Comparison of ENCODE assay signal across 1 cellular context in genomic region chr20:20065366-20065765, GRCh38.
TF ChIP-seq lines count a peak whose summit lies in the region.

No MANE protein-coding gene starts in this region.

TF ChIP-seq in H1, 55 proteins besides CTCF, POLR2A, EP300 and RAD21:
- TF ChIP-seq BRCA1 (IDR thresholded peaks at IDR 0.05; ENCODE audit: low read depth, low read length) (no peak), BCL11A (IDR thresholded peaks at IDR 0.05; ENCODE audit: low read depth in 2 of 2, low read length in 2 of 2) (no peak), JUN (IDR thresholded peaks at IDR 0.05; ENCODE audit: low read depth, low read length) (no peak), MAX (IDR thresholded peaks at IDR 0.05) (no peak), RFX5 (IDR thresholded peaks at IDR 0.05; ENCODE audit: borderline replicate concordance, low read depth, low read length) (no peak), ZNF274 (IDR thresholded peaks at IDR 0.05; ENCODE audit: borderline replicate concordance, extremely low read depth, low read length) (no peak), SP4 (IDR thresholded peaks at IDR 0.05; ENCODE audit: low read length) (no peak), HDAC2 (IDR thresholded peaks at IDR 0.05; ENCODE audit: borderline replicate concordance in 1 of 2, low read depth in 2 of 2, low read length in 2 of 2) (no peak), USF2 (IDR thresholded peaks at IDR 0.05; ENCODE audit: low read length) (no peak), CBX8 (IDR thresholded peaks at IDR 0.05; ENCODE audit: borderline replicate concordance, low read depth, low read length) (no peak), POU5F1 (IDR thresholded peaks at IDR 0.05; ENCODE audit: low read depth, low read length) (no peak), EGR1 (IDR thresholded peaks at IDR 0.05; ENCODE audit: borderline replicate concordance, low read depth, low read length) (no peak)
- TF ChIP-seq, protein P1, sequence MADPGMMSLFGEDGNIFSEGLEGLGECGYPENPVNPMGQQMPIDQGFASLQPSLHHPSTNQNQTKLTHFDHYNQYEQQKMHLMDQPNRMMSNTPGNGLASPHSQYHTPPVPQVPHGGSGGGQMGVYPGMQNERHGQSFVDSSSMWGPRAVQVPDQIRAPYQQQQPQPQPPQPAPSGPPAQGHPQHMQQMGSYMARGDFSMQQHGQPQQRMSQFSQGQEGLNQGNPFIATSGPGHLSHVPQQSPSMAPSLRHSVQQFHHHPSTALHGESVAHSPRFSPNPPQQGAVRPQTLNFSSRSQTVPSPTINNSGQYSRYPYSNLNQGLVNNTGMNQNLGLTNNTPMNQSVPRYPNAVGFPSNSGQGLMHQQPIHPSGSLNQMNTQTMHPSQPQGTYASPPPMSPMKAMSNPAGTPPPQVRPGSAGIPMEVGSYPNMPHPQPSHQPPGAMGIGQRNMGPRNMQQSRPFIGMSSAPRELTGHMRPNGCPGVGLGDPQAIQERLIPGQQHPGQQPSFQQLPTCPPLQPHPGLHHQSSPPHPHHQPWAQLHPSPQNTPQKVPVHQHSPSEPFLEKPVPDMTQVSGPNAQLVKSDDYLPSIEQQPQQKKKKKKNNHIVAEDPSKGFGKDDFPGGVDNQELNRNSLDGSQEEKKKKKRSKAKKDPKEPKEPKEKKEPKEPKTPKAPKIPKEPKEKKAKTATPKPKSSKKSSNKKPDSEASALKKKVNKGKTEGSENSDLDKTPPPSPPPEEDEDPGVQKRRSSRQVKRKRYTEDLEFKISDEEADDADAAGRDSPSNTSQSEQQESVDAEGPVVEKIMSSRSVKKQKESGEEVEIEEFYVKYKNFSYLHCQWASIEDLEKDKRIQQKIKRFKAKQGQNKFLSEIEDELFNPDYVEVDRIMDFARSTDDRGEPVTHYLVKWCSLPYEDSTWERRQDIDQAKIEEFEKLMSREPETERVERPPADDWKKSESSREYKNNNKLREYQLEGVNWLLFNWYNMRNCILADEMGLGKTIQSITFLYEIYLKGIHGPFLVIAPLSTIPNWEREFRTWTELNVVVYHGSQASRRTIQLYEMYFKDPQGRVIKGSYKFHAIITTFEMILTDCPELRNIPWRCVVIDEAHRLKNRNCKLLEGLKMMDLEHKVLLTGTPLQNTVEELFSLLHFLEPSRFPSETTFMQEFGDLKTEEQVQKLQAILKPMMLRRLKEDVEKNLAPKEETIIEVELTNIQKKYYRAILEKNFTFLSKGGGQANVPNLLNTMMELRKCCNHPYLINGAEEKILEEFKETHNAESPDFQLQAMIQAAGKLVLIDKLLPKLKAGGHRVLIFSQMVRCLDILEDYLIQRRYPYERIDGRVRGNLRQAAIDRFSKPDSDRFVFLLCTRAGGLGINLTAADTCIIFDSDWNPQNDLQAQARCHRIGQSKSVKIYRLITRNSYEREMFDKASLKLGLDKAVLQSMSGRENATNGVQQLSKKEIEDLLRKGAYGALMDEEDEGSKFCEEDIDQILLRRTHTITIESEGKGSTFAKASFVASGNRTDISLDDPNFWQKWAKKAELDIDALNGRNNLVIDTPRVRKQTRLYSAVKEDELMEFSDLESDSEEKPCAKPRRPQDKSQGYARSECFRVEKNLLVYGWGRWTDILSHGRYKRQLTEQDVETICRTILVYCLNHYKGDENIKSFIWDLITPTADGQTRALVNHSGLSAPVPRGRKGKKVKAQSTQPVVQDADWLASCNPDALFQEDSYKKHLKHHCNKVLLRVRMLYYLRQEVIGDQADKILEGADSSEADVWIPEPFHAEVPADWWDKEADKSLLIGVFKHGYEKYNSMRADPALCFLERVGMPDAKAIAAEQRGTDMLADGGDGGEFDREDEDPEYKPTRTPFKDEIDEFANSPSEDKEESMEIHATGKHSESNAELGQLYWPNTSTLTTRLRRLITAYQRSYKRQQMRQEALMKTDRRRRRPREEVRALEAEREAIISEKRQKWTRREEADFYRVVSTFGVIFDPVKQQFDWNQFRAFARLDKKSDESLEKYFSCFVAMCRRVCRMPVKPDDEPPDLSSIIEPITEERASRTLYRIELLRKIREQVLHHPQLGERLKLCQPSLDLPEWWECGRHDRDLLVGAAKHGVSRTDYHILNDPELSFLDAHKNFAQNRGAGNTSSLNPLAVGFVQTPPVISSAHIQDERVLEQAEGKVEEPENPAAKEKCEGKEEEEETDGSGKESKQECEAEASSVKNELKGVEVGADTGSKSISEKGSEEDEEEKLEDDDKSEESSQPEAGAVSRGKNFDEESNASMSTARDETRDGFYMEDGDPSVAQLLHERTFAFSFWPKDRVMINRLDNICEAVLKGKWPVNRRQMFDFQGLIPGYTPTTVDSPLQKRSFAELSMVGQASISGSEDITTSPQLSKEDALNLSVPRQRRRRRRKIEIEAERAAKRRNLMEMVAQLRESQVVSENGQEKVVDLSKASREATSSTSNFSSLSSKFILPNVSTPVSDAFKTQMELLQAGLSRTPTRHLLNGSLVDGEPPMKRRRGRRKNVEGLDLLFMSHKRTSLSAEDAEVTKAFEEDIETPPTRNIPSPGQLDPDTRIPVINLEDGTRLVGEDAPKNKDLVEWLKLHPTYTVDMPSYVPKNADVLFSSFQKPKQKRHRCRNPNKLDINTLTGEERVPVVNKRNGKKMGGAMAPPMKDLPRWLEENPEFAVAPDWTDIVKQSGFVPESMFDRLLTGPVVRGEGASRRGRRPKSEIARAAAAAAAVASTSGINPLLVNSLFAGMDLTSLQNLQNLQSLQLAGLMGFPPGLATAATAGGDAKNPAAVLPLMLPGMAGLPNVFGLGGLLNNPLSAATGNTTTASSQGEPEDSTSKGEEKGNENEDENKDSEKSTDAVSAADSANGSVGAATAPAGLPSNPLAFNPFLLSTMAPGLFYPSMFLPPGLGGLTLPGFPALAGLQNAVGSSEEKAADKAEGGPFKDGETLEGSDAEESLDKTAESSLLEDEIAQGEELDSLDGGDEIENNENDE (IDR thresholded peaks at IDR 0.05; ENCODE audit: insufficient replicate concordance, low read length) = no peak
